ENCODE assay signal across 39 cellular contexts in the genomic region with DNA sequence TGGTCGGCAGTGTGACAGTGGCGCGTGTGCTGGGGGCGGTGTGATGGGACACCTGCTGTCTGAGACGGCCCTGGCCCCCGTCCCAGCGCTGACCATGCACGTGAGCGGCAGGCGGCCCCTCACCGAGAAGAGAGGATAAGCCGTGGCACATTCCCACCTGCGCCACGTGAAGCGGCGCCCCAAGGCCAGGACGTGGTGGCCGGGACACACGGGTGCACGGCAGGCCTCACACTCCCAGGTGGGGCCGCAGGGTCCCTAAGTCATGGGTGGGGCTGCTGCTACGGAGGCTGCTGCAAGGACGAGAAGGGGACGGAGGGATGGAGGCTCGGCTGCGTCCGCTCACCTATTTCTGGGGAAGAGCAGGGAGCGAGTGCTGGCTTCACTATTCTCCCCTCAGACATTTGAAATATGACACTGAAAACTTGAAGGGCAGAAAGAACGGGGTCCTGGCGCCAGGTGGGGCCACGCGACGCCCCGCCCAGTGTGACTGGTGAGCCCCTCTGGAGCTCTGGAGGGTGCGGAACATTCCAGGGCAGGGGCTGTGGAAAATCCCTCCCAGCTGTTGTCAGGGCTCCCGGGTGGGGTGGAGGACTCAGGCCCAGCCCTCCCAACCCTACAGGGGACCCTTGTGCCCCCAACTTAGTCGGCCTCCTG. TPM values are rescaled to one million over a fixed set of nuclear protein-coding genes. Genes with fewer than 3 reads are reported as not detected.
"Had no signal": no experiment of that assay in that cellular context is flagged by ENCODE, and none has a peak within 500 bp of the region (broad histone marks: within the 10 kb centered on the region; RNA-seq: fewer than 3 reads in every experiment).

No MANE protein-coding gene starts in this region.

- H3K4me3 Mint-ChIP-seq: activated CD4-positive, alpha-beta T cell treated with anti-CD3 and anti-CD28 coated beads, Interleukin-2, amount 10 ng/mL, durations not matched to agents 24 days and 14 days; activated CD8-positive, alpha-beta T cell treated with anti-CD3 and anti-CD28 coated beads for 36 hours; activated naive CD4-positive, alpha-beta T cell treated with anti-CD3 and anti-CD28 coated beads, Interleukin-2, amount 50 U/mL, for 24 hours; activated naive CD8-positive, alpha-beta T cell treated with anti-CD3 and anti-CD28 coated beads, Interleukin-2, amount 10 ng/mL, durations not matched to agents 7 days and 5 days; activated T-cell treated with anti-CD3 and anti-CD28 coated beads, Interleukin-2, amount 50 U/mL, for 72 hours; activated T-helper 17 cell treated with anti-CD3 and anti-CD28 coated beads, Interleukin-2, amount 50 U/mL, for 72 hours had no signal

- H3K27ac ChIP-seq: body of pancreas, breast epithelium, WERI-Rb-1 had no signal

- H3K36me3 ChIP-seq: breast epithelium, MG63, WERI-Rb-1 had no signal

- H3K9me3 ChIP-seq: body of pancreas, breast epithelium, MG63 had no signal

- DNase-seq: activated CD4-positive, alpha-beta T cell treated with anti-CD3 and anti-CD28 coated beads, Interleukin-2, amount 10 ng/mL, durations not matched to agents 24 days and 14 days; activated CD4-positive, alpha-beta T cell treated with anti-CD3 and anti-CD28 coated beads, Interleukin-2, amount 50 U/mL, for 4 hours; activated CD4-positive, CD25-positive, alpha-beta regulatory T cell; activated CD8-positive, alpha-beta T cell treated with anti-CD3 and anti-CD28 coated beads for 36 hours; activated effector memory CD4-positive, alpha-beta T cell treated with anti-CD3 and anti-CD28 coated beads, Interleukin-2, amount 50 U/mL, for 16 hours; activated naive CD4-positive, alpha-beta T cell treated with Interleukin-2 at 50 U/mL for 16 hours; activated naive CD8-positive, alpha-beta T cell treated with anti-CD3 and anti-CD28 coated beads, Interleukin-2, amount 10 ng/mL, durations not matched to agents 7 days and 5 days; activated T-cell treated with anti-CD3 and anti-CD28 coated beads, Interleukin-2, amount 50 U/mL, for 1 hour; activated T-cell treated with anti-CD3 and anti-CD28 coated beads, Interleukin-2, amount 50 U/mL, for 72 hours; body of pancreas; Kasumi-1; KG1; MG63; NCI-H1048; NCI-H1105 treated with DMSO at 0.1 percent for 48 hours; NCI-H1436; NCI-H1694; NCI-H1930; NCI-H2081 treated with DMSO at 0.1 percent for 48 hours; NCI-H2171 treated with DMSO at 0.1 percent for 48 hours; NCI-H2227 treated with DMSO at 0.1 percent for 48 hours; NCI-H446; NCI-H510A treated with DMSO at 0.1 percent for 48 hours; NCI-H526 treated with DMSO at 0.1 percent for 48 hours; NCI-H82; NK-92 treated with Interleukin-12 subunit alpha and Interleukin-12 subunit beta, amount 100 ng/mL, for 24 hours; OCI-M1; Right ventricle myocardium superior; SW 1271; T-helper 1 cell; T-helper 2 cell; T-helper 9 cell; WERI-Rb-1 had no signal

- H3K27ac Mint-ChIP-seq: activated CD4-positive, alpha-beta T cell treated with anti-CD3 and anti-CD28 coated beads, Interleukin-2, amount 10 ng/mL, durations not matched to agents 24 days and 14 days; activated CD8-positive, alpha-beta T cell treated with anti-CD3 and anti-CD28 coated beads for 36 hours; activated naive CD4-positive, alpha-beta T cell treated with anti-CD3 and anti-CD28 coated beads, Interleukin-2, amount 50 U/mL, for 24 hours; activated naive CD8-positive, alpha-beta T cell treated with anti-CD3 and anti-CD28 coated beads, Interleukin-2, amount 10 ng/mL, durations not matched to agents 7 days and 5 days; activated T-cell treated with anti-CD3 and anti-CD28 coated beads, Interleukin-2, amount 50 U/mL, for 72 hours; activated T-helper 17 cell treated with anti-CD3 and anti-CD28 coated beads, Interleukin-2, amount 50 U/mL, for 72 hours had no signal

- H3K4me3 ChIP-seq: body of pancreas, breast epithelium, MG63 had no signal

- H3K27me3 ChIP-seq: body of pancreas, MG63 had no signal

- H3K27me3 Mint-ChIP-seq: activated CD4-positive, alpha-beta T cell treated with anti-CD3 and anti-CD28 coated beads, Interleukin-2, amount 10 ng/mL, durations not matched to agents 24 days and 14 days; activated naive CD4-positive, alpha-beta T cell treated with anti-CD3 and anti-CD28 coated beads, Interleukin-2, amount 50 U/mL, for 24 hours; activated naive CD8-positive, alpha-beta T cell treated with anti-CD3 and anti-CD28 coated beads, Interleukin-2, amount 10 ng/mL, durations not matched to agents 7 days and 5 days had no signal

- H3K4me1 Mint-ChIP-seq: activated naive CD4-positive, alpha-beta T cell treated with anti-CD3 and anti-CD28 coated beads, Interleukin-2, amount 50 U/mL, for 24 hours; activated T-helper 17 cell treated with anti-CD3 and anti-CD28 coated beads, Interleukin-2, amount 50 U/mL, for 72 hours had no signal

- H3K9me3 Mint-ChIP-seq: activated CD4-positive, alpha-beta T cell treated with anti-CD3 and anti-CD28 coated beads, Interleukin-2, amount 10 ng/mL, durations not matched to agents 24 days and 14 days; activated CD8-positive, alpha-beta T cell treated with anti-CD3 and anti-CD28 coated beads for 36 hours; activated naive CD4-positive, alpha-beta T cell treated with anti-CD3 and anti-CD28 coated beads, Interleukin-2, amount 50 U/mL, for 24 hours; activated naive CD8-positive, alpha-beta T cell treated with anti-CD3 and anti-CD28 coated beads, Interleukin-2, amount 10 ng/mL, durations not matched to agents 7 days and 5 days; activated T-helper 17 cell treated with anti-CD3 and anti-CD28 coated beads, Interleukin-2, amount 50 U/mL, for 72 hours had no signal

- ATAC-seq: activated CD8-positive, alpha-beta T cell treated with anti-CD3 and anti-CD28 coated beads for 36 hours; activated T-cell treated with anti-CD3 and anti-CD28 coated beads, Interleukin-2, amount 50 U/mL, for 72 hours; activated T-helper 17 cell treated with anti-CD3 and anti-CD28 coated beads, Interleukin-2, amount 50 U/mL, for 72 hours; body of pancreas had no signal

- FAIRE-seq: astrocyte had no signal

RNA-seq across cellular contexts. Expression of gene CYP2W1, which starts 7.5 kb away (rescaled TPM):
- total RNA-seq: activated CD4-positive, alpha-beta T cell treated with anti-CD3 and anti-CD28 coated beads, Interleukin-2, amount 10 ng/mL, durations not matched to agents 24 days and 14 days; activated CD8-positive, alpha-beta memory T cell treated with anti-CD3 and anti-CD28 coated beads for 36 hours; activated CD8-positive, alpha-beta T cell treated with anti-CD3 and anti-CD28 coated beads for 36 hours; activated naive CD8-positive, alpha-beta T cell treated with anti-CD3 and anti-CD28 coated beads, Interleukin-2, amount 10 ng/mL, durations not matched to agents 7 days and 5 days; activated T-cell treated with anti-CD3 and anti-CD28 coated beads, Interleukin-2, amount 50 U/mL, for 72 hours; activated T-helper 17 cell treated with anti-CD3 and anti-CD28 coated beads, Interleukin-2, amount 50 U/mL, for 72 hours; astrocyte; body of pancreas; breast epithelium; cardiac septum; Right ventricle myocardium superior had no signal
